2 cellular contexts compared by ENCODE assay signal in genomic region chr17:39077874-39078273, GRCh38.
TF ChIP-seq lines count a peak whose summit lies in the region.

No MANE protein-coding gene starts in this region.

TF ChIP-seq in HCT116, 20 proteins besides CTCF, POLR2A, EP300 and RAD21:
- TF ChIP-seq SP1 (IDR thresholded peaks at IDR 0.05; ENCODE audit: low read depth): no peak
- no peak for TF ChIP-seq FOSL1 (IDR thresholded peaks at IDR 0.05; ENCODE audit: low read depth)
- no peak for TF ChIP-seq EZH2phosphoT487 (IDR thresholded peaks at IDR 0.05; ENCODE audit: borderline replicate concordance)
- no peak for TF ChIP-seq ZFX (IDR thresholded peaks at IDR 0.05)
- TF ChIP-seq TCF7L2 (IDR thresholded peaks at IDR 0.05; ENCODE audit: borderline replicate concordance, extremely low read depth, insufficient read depth, insufficient read length): no peak
- no peak for TF ChIP-seq ATF3 (IDR thresholded peaks at IDR 0.05)
- no peak for TF ChIP-seq SRF (IDR thresholded peaks at IDR 0.05; ENCODE audit: low read depth)

TF ChIP-seq in K562, 482 proteins besides CTCF, POLR2A, EP300 and RAD21:
- no peak for TF ChIP-seq E2F1 (CRISPR knock-in tag; IDR thresholded peaks at IDR 0.05)
- TF ChIP-seq LARP7 (IDR thresholded peaks at IDR 0.05): no peak
- TF ChIP-seq ARID2 (IDR thresholded peaks at IDR 0.05): no peak
- TF ChIP-seq ZNF507 (tag; conservative IDR thresholded peaks at IDR 0.05): no peak
- no peak for TF ChIP-seq ZNF133 (CRISPR knock-in tag; IDR thresholded peaks at IDR 0.05)
